8 cellular contexts compared by ENCODE assay signal in genomic region chr4:82739292-82740190, GRCh38. TPM values are rescaled to one million over a fixed set of nuclear protein-coding genes. Genes with fewer than 3 reads are reported as not detected.
A peak's percentile ranks its signal among the peaks of the same experiment; 100 is the strongest.
DNase-seq lines count a peak whose midpoint lies in the region; ATAC-seq and TF ChIP-seq lines count a peak whose summit lies in the region.

No MANE protein-coding gene starts in this region.

- H3K27me3 ChIP-seq in vagina: no peaks in the 10 kb centered on the region

- no peaks in the 10 kb centered on the region for H3K9me3 ChIP-seq in vagina

- intact Hi-C loops in vagina (cut with DNase I): loop anchor here (5.0 kb wide), 1 partner anchor 282 kb away; no protein-coding TSS in a partner anchor

- no peak overlapping the region for H3K4me3 ChIP-seq in vagina

- ATAC-seq in GM18870 (IDR thresholded peaks at IDR 0.05; ENCODE audit: unreplicated experiment): peak; percentile 69
- peak; percentile 97 for ATAC-seq in HG03064 (IDR thresholded peaks at IDR 0.05; ENCODE audit: low read depth, unreplicated experiment)

- peak in 2 of 3 experiments; percentile 46 to 74 for TF ChIP-seq CTCF in vagina (IDR thresholded peaks at IDR 0.05)

- no peaks in the 10 kb centered on the region for H3K36me3 ChIP-seq in vagina

- DNase-seq in AG08395 (ENCODE audit: low spot score): peak; percentile 81
- DNase-seq in OCI-M1 (lab: John Stamatoyannopoulos, UW): peak; percentile 82
- peak; percentile 12 for DNase-seq in activated gamma-delta T cell (lab: John Stamatoyannopoulos, UW)
- peak; percentile 67 for DNase-seq in globus pallidus (ENCODE audit: low spot score)
- DNase-seq in pons (ENCODE audit: low spot score): peak; percentile 72
- DNase-seq in vagina (ENCODE audit: extremely low spot score in 2 of 2): no peak

- H3K4me1 ChIP-seq in vagina: no peaks in the 10 kb centered on the region

- H3K27ac ChIP-seq in vagina: no peak overlapping the region

- no peak for TF ChIP-seq POLR2A in vagina (IDR thresholded peaks at IDR 0.05)

RNA-seq across cellular contexts. Expression of gene SCD5, which starts 59.1 kb away (rescaled TPM):
- 16.9 TPM for total RNA-seq in vagina

Comparison
In these comparisons a context has a peak if more than half of its experiments do, and no peak if none do; other contexts are left out.
1. DNase-seq: peak in AG08395 (single experiment), OCI-M1 (single experiment), activated gamma-delta T cell (single experiment), globus pallidus (single experiment) and pons (single experiment); none in vagina (0 of 2).